In the genomic region with DNA sequence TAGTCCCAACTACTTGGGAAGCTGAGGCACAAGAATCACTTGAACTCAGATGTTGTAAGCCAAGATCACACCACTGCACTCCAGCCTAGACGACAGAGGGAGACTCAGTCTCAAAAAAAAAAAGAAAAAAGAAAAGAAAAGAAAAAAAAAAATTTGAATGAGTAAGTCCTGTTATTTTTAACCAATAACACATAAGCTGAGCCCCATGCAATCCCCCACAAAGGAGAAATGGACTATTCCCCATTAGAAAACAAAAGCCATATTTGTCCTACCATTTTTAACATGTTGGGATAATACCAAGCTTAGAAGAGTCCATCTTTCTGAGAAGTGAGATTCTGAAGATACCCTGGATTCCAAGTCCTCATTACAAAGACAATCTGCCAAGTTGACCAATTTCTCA, we compare ENCODE assay signal across 1 cellular context.
TF ChIP-seq lines count a peak whose summit lies in the region.

No MANE protein-coding gene starts in this region.

TF ChIP-seq in IMR-90, 13 proteins besides CTCF, POLR2A, EP300 and RAD21:
- TF ChIP-seq CHD1 (IDR thresholded peaks at IDR 0.05; ENCODE audit: low read depth, low read length) (no peak), SMC3 (IDR thresholded peaks at IDR 0.05; ENCODE audit: low read depth, low read length) (no peak), BHLHE40 (IDR thresholded peaks at IDR 0.05; ENCODE audit: low read depth, low read length) (no peak), MXI1 (IDR thresholded peaks at IDR 0.05; ENCODE audit: borderline replicate concordance, low read depth, low read length) (no peak), RFX5 (IDR thresholded peaks at IDR 0.05; ENCODE audit: low read depth, low read length) (no peak), MAZ (IDR thresholded peaks at IDR 0.05; ENCODE audit: borderline replicate concordance, low read depth, low read length) (no peak), MAFK (IDR thresholded peaks at IDR 0.05; ENCODE audit: low read depth, low read length) (no peak), FOS (IDR thresholded peaks at IDR 0.05; ENCODE audit: low read depth, low read length) (no peak)
- TF ChIP-seq, protein P1, sequence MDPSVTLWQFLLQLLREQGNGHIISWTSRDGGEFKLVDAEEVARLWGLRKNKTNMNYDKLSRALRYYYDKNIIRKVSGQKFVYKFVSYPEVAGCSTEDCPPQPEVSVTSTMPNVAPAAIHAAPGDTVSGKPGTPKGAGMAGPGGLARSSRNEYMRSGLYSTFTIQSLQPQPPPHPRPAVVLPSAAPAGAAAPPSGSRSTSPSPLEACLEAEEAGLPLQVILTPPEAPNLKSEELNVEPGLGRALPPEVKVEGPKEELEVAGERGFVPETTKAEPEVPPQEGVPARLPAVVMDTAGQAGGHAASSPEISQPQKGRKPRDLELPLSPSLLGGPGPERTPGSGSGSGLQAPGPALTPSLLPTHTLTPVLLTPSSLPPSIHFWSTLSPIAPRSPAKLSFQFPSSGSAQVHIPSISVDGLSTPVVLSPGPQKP (IDR thresholded peaks at IDR 0.05; ENCODE audit: borderline replicate concordance, low read depth, low read length): no peak
